ENCODE assay signal across 9 cellular contexts in genomic region chr6:22906091-22906549, GRCh38.
DNase-seq lines count a peak whose midpoint lies in the region; ATAC-seq and TF ChIP-seq lines count a peak whose summit lies in the region.
"Had no signal": no experiment of that assay in that cellular context is flagged by ENCODE, and none has a peak within 500 bp of the region (broad histone marks: within the 10 kb centered on the region; RNA-seq: fewer than 3 reads in every experiment).

No MANE protein-coding gene starts in this region.

- CTCF ChIA-PET in HCT116 (lab: Charles Lee) = interaction anchor here (1.6 to 1.8 kb wide), 2 partner anchors 12 to 15 kb away, joined by 4 to 6 read pairs; no protein-coding TSS in a partner anchor

- peak; percentile 34; the same call in 1 of the 2 replicates for TF ChIP-seq RAD21 in HCT116 (IDR thresholded peaks at IDR 0.05; ENCODE audit: low read depth)

- BruUV-seq in HCT116 (replicated peaks; lab: Mats Ljungman, UMichigan) = no TSS peak

- no peak overlapping the region for H3K4me2 ChIP-seq in HCT116 (ENCODE audit: low read length)

- RAD21 ChIA-PET in HCT116 (lab: Charles Lee; ENCODE audit: low non-redundant PET in 1 of 2, low total read pairs in 2 of 2, uncharacterized antibody in 2 of 2, unreplicated experiment in 2 of 2) = no interaction called here

- TF ChIP-seq CTCF in HCT116 (IDR thresholded peaks at IDR 0.05 in 2 of 3, conservative IDR thresholded peaks at IDR 0.05 in 1 of 3; ENCODE audit: borderline replicate concordance in 1 of 3, insufficient read depth in 1 of 3, low read depth in 2 of 3, low read length in 2 of 3) (peak in 2 of 3 experiments; percentile 15 to 37; a peak in 2 of 6 replicates), WI38 (IDR thresholded peaks at IDR 0.05; ENCODE audit: low read depth, low read length) (0 out of 2 replicates have a peak, but pooled peaks have one; percentile 6), thyroid gland (IDR thresholded peaks at IDR 0.05) (peak in 4 of 6 experiments; percentile 57 to 84 (median 70))

- ATAC-seq in HCT116 (peak; percentile 63), left cardiac atrium (peak; percentile 53 to 57), HG03432 (IDR thresholded peaks at IDR 0.05; ENCODE audit: unreplicated experiment) (no peak)

- POLR2A ChIA-PET in HCT116 (lab: Charles Lee) = no interaction called here

- no peaks in the 10 kb centered on the region; a peak in 1 of 4 replicates for H3K9me3 ChIP-seq in HCT116 (ENCODE audit: control insufficient read depth in 1 of 2, insufficient read depth in 1 of 2, low read depth in 1 of 2, low read length in 2 of 2)
- H3K9me3 ChIP-seq in thyroid gland = no peaks in the 10 kb centered on the region

- H3K4me1 ChIP-seq in HCT116 (ENCODE audit: control insufficient read depth in 1 of 2, insufficient read depth in 2 of 2, low read length in 2 of 2) (no peaks in the 10 kb centered on the region), thyroid gland (peaks cover 0 to 15% of the 10 kb centered on the region in 2 donors)

- intact Hi-C loops in HCT116 (cut with micrococcal nuclease) (no loop called here), left cardiac atrium (cut with DNase I) (no loop called here), thyroid gland (cut with DNase I) (no loop called here)

- peaks cover 2 to 31% (median 6%) of the 10 kb centered on the region in 6 donors for H3K9me3 Mint-ChIP-seq in immature natural killer cell

- no peaks in the 10 kb centered on the region for H3K36me3 ChIP-seq in HCT116 (ENCODE audit: control insufficient read depth in 1 of 2, insufficient read depth in 2 of 2, low read length in 2 of 2)
- no peaks in the 10 kb centered on the region for H3K36me3 ChIP-seq in thyroid gland

- DNase-seq in HCT116 (ENCODE audit: low read depth, low spot score) = no peak
- no peak for DNase-seq in left cardiac atrium
- DNase-seq in thyroid gland = peak; percentile 5 to 14
- DNase-seq in NCI-H774 (lab: John Stamatoyannopoulos, UW) = no peak
- no peak for DNase-seq in NCI-H1092 (lab: John Stamatoyannopoulos, UW)
- no peak for DNase-seq in immature natural killer cell
- DNase-seq: activated naive CD4-positive, alpha-beta T cell treated with anti-CD3 and anti-CD28 coated beads, Interleukin-2, amount 50 U/mL, for 16 hours had no signal

- H3K9me2 ChIP-seq in HCT116 (ENCODE audit: insufficient read depth) = no peaks in the 10 kb centered on the region

- peaks cover 0 to 2% (median 0%) of the 10 kb centered on the region in 3 donors for H3K27me3 Mint-ChIP-seq in immature natural killer cell (ENCODE audit: low read depth in 3 of 3)

- no peak overlapping the region for H2AFZ ChIP-seq in HCT116 (ENCODE audit: low read depth, low read length, poor library complexity, severe bottlenecking)

- H3K36me3 Mint-ChIP-seq in immature natural killer cell = no peaks in the 10 kb centered on the region

- no peak for TF ChIP-seq POLR2A in HCT116 (IDR thresholded peaks at IDR 0.05; ENCODE audit: borderline replicate concordance, extremely low read depth, insufficient read depth, insufficient read length)
- no peak for TF ChIP-seq POLR2A in thyroid gland (IDR thresholded peaks at IDR 0.05)

- no peaks in the 10 kb centered on the region for H3K79me2 ChIP-seq in HCT116 (ENCODE audit: insufficient read depth, low read length)

- no peaks in the 10 kb centered on the region for H4K20me1 ChIP-seq in HCT116 (ENCODE audit: insufficient read depth)

- no peak overlapping the region for H3K27ac Mint-ChIP-seq in immature natural killer cell

- no peak overlapping the region for H3K4me3 Mint-ChIP-seq in immature natural killer cell

- H3K27ac ChIP-seq in HCT116 (ENCODE audit: low read depth, low read length) (no peak overlapping the region), thyroid gland (no peak overlapping the region)

- H3K27me3 ChIP-seq in HCT116 (ENCODE audit: insufficient read depth, low read length) (no peaks in the 10 kb centered on the region), thyroid gland (no peaks in the 10 kb centered on the region)

- no peak overlapping the region for H3K9ac ChIP-seq in HCT116 (ENCODE audit: low read length)

- H3K4me1 Mint-ChIP-seq in immature natural killer cell = no peaks in the 10 kb centered on the region

- 53 to 59% methylated on average over 3 of the region's 3 CpGs for WGBS in thyroid gland, 2 donors

- H3K4me3 ChIP-seq in HCT116 (replicated peaks in 1 of 2; ENCODE audit: low read depth in 1 of 2, low read length in 2 of 2) (no peak overlapping the region), WI38 (ENCODE audit: low read depth, low read length) (no peak overlapping the region), thyroid gland (replicated peaks in 1 of 3) (no peak overlapping the region)

TF ChIP-seq in HCT116, 20 proteins besides CTCF, POLR2A, EP300 and RAD21:
- no peak for TF ChIP-seq REST (IDR thresholded peaks at IDR 0.05; ENCODE audit: low read depth)
- TF ChIP-seq EZH2phosphoT487 (IDR thresholded peaks at IDR 0.05; ENCODE audit: borderline replicate concordance) = no peak
- TF ChIP-seq, protein P1, sequence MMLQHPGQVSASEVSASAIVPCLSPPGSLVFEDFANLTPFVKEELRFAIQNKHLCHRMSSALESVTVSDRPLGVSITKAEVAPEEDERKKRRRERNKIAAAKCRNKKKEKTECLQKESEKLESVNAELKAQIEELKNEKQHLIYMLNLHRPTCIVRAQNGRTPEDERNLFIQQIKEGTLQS (IDR thresholded peaks at IDR 0.05) = no peak
- TF ChIP-seq MAX (IDR thresholded peaks at IDR 0.05) = no peak
- TF ChIP-seq, protein P2, sequence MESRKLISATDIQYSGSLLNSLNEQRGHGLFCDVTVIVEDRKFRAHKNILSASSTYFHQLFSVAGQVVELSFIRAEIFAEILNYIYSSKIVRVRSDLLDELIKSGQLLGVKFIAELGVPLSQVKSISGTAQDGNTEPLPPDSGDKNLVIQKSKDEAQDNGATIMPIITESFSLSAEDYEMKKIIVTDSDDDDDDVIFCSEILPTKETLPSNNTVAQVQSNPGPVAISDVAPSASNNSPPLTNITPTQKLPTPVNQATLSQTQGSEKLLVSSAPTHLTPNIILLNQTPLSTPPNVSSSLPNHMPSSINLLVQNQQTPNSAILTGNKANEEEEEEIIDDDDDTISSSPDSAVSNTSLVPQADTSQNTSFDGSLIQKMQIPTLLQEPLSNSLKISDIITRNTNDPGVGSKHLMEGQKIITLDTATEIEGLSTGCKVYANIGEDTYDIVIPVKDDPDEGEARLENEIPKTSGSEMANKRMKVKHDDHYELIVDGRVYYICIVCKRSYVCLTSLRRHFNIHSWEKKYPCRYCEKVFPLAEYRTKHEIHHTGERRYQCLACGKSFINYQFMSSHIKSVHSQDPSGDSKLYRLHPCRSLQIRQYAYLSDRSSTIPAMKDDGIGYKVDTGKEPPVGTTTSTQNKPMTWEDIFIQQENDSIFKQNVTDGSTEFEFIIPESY (IDR thresholded peaks at IDR 0.05; ENCODE audit: extremely low read depth, insufficient replicate concordance, low read length) = no peak
- no peak for TF ChIP-seq ELF1 (IDR thresholded peaks at IDR 0.05; ENCODE audit: borderline replicate concordance, low read depth)

Comparison
In these comparisons a context has a peak if more than half of its experiments do, and no peak if none do; other contexts are left out.
1. DNase-seq: peak in thyroid gland (2 of 2); none in HCT116 (single experiment), left cardiac atrium (single experiment), NCI-H774 (single experiment), NCI-H1092 (single experiment) and immature natural killer cell (0 of 3).
2. CTCF ChIP-seq: peak in every context shown above with its lines; median percentile 70 in thyroid gland; 26 in HCT116; 6 in WI38.